In the genomic region with DNA sequence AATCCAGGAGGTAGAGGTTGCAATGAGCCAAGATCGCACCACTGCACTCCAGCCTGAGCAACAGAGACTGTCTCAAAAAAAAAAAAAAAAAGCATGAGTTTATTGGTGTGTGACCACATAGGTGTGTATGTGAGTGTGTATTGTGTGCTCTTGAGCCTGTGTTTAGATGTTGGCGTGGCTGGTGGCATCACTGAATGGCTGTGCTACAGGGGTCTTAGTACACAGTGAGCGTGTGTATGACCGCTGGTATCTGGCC, we compare ENCODE assay signal across 8 cellular contexts. TPM values are rescaled to one million over a fixed set of nuclear protein-coding genes. Genes with fewer than 3 reads are reported as not detected.
A peak's percentile ranks its signal among the peaks of the same experiment; 100 is the strongest.
DNase-seq lines count a peak whose midpoint lies in the region; ATAC-seq, FAIRE-seq and TF ChIP-seq lines count a peak whose summit lies in the region.

No MANE protein-coding gene starts in this region.

- no TSS peak for BruUV-seq in HepG2 (replicated peaks; lab: Mats Ljungman, UMichigan)

- no peaks in the 10 kb centered on the region for H3K9me3 ChIP-seq in HepG2 (ENCODE audit: low read length)
- H3K9me3 ChIP-seq in thyroid gland = no peaks in the 10 kb centered on the region

- no peak for DNase-seq in activated T-cell treated with anti-CD3 and anti-CD28 coated beads, Interleukin-2, amount 50 U/mL, for 24 hours
- DNase-seq in activated T-cell treated with anti-CD3 and anti-CD28 coated beads, Interleukin-2, amount 50 U/mL, for 1 hour = no peak
- no peak for DNase-seq in activated naive CD8-positive, alpha-beta T cell treated with anti-CD3 and anti-CD28 coated beads, Interleukin-2, amount 50 U/mL, for 24 hours
- no peak for DNase-seq in HepG2 (ENCODE audit: low spot score)
- no peak for DNase-seq in thyroid gland
- DNase-seq in amygdala (lab: John Stamatoyannopoulos, UW) = no peak

- TF ChIP-seq POLR2A in HepG2 (IDR thresholded peaks at IDR 0.05; ENCODE audit: insufficient read depth in 1 of 2, low read depth in 2 of 2, low read length in 2 of 2) (no peak), thyroid gland (IDR thresholded peaks at IDR 0.05) (no peak)

- no peak for TF ChIP-seq RAD21 in HepG2 (CRISPR knock-in tag; IDR thresholded peaks at IDR 0.05)

- peak overlapping the region; percentile 99 for H3K4me2 ChIP-seq in HepG2 (ENCODE audit: low read depth, low read length)

- H3K27me3 ChIP-seq in HepG2 (ENCODE audit: control insufficient read depth in 1 of 2, insufficient read depth in 2 of 2, low read length in 2 of 2) = no peaks in the 10 kb centered on the region; a peak in 1 of 5 replicates
- no peaks in the 10 kb centered on the region for H3K27me3 ChIP-seq in thyroid gland

- no peak overlapping the region for H2AFZ ChIP-seq in HepG2 (ENCODE audit: low read length)

- H3K27ac Mint-ChIP-seq in activated T-cell treated with anti-CD3 and anti-CD28 coated beads, Interleukin-2, amount 50 U/mL, for 24 hours = peak overlapping the region; percentile 99
- peak overlapping the region; percentile 98 for H3K27ac Mint-ChIP-seq in activated naive CD8-positive, alpha-beta T cell treated with anti-CD3 and anti-CD28 coated beads, Interleukin-2, amount 50 U/mL, for 24 hours

- no peak for FAIRE-seq in HepG2 (lab: Jason Lieb, UNC)

- intact Hi-C loops in HepG2 (cut with micrococcal nuclease; ENCODE audit: unreplicated experiment) (no loop called here), thyroid gland (cut with DNase I) (no loop called here)

- peaks cover 26% of the 10 kb centered on the region for H4K20me1 ChIP-seq in HepG2 (ENCODE audit: insufficient read depth, low read length)

- H3K4me3 ChIP-seq in HepG2 (replicated peaks in 1 of 3; ENCODE audit: insufficient read depth in 1 of 3, low read depth in 2 of 3, low read length in 3 of 3) (peak overlapping the region; percentile 87 to 100 (median 98)), thyroid gland (replicated peaks in 1 of 3) (no peak overlapping the region)

- peak overlapping the region; percentile 82 for H3K27ac ChIP-seq in HepG2 (ENCODE audit: extremely low read length, insufficient read depth, low read length)
- H3K27ac ChIP-seq in thyroid gland = peak overlapping the region in 2 of 3 donors; percentile 73 to 76

- H3K9me3 Mint-ChIP-seq in activated T-cell treated with anti-CD3 and anti-CD28 coated beads, Interleukin-2, amount 50 U/mL, for 24 hours = no peaks in the 10 kb centered on the region
- no peaks in the 10 kb centered on the region for H3K9me3 Mint-ChIP-seq in activated naive CD8-positive, alpha-beta T cell treated with anti-CD3 and anti-CD28 coated beads, Interleukin-2, amount 50 U/mL, for 24 hours

- H3K9ac ChIP-seq in HepG2 (ENCODE audit: insufficient read depth, low read depth, low read length) = peak overlapping the region; percentile 95

- TF ChIP-seq EP300 in HepG2 (IDR thresholded peaks at IDR 0.05; ENCODE audit: low read depth in 2 of 2, low read length in 2 of 2) (no peak), HepG2 (CRISPR knock-in tag; IDR thresholded peaks at IDR 0.05; ENCODE audit: borderline replicate concordance) (no peak)

- H3K27me3 Mint-ChIP-seq in activated T-cell treated with anti-CD3 and anti-CD28 coated beads, Interleukin-2, amount 50 U/mL, for 24 hours = no peaks in the 10 kb centered on the region
- H3K27me3 Mint-ChIP-seq in activated naive CD8-positive, alpha-beta T cell treated with anti-CD3 and anti-CD28 coated beads, Interleukin-2, amount 50 U/mL, for 24 hours = no peaks in the 10 kb centered on the region

- peaks cover 63% of the 10 kb centered on the region for H3K79me2 ChIP-seq in HepG2 (ENCODE audit: insufficient read depth, low read length)

- CTCF ChIA-PET in HepG2 (lab: Yijun Ruan, JAX; ENCODE audit: low intra/inter-chr PET ratio, low total read pairs) = no interaction called here

- no peak for ATAC-seq in activated naive CD8-positive, alpha-beta T cell treated with anti-CD3 and anti-CD28 coated beads, Interleukin-2, amount 50 U/mL, for 24 hours
- ATAC-seq in HepG2 (no peak), GM21619 (IDR thresholded peaks at IDR 0.05; ENCODE audit: unreplicated experiment) (no peak), HG03135 (IDR thresholded peaks at IDR 0.05; ENCODE audit: unreplicated experiment) (no peak)

- H3K4me1 ChIP-seq in HepG2 (ENCODE audit: insufficient read depth, low read length) = peaks cover 57% of the 10 kb centered on the region
- peaks cover 12 to 36% of the 10 kb centered on the region in 2 donors for H3K4me1 ChIP-seq in thyroid gland

- peaks cover 73% of the 10 kb centered on the region for H3K36me3 Mint-ChIP-seq in activated T-cell treated with anti-CD3 and anti-CD28 coated beads, Interleukin-2, amount 50 U/mL, for 24 hours (ENCODE audit: low read depth)
- peaks cover 60% of the 10 kb centered on the region for H3K36me3 Mint-ChIP-seq in activated naive CD8-positive, alpha-beta T cell treated with anti-CD3 and anti-CD28 coated beads, Interleukin-2, amount 50 U/mL, for 24 hours (ENCODE audit: low read depth)

- POLR2A ChIA-PET in HepG2 (lab: Yijun Ruan, JAX) = interaction anchor here (1.8 to 5.9 kb wide), 7 partner anchors 13 to 55 kb away, joined by 4 to 66 read pairs (median 14); no protein-coding TSS in a partner anchor

- peaks cover 48% of the 10 kb centered on the region for H3K4me1 Mint-ChIP-seq in activated T-cell treated with anti-CD3 and anti-CD28 coated beads, Interleukin-2, amount 50 U/mL, for 24 hours (ENCODE audit: low read depth)
- peaks cover 51% of the 10 kb centered on the region for H3K4me1 Mint-ChIP-seq in activated naive CD8-positive, alpha-beta T cell treated with anti-CD3 and anti-CD28 coated beads, Interleukin-2, amount 50 U/mL, for 24 hours

- peak overlapping the region; percentile 98 for H3K4me3 Mint-ChIP-seq in activated T-cell treated with anti-CD3 and anti-CD28 coated beads, Interleukin-2, amount 50 U/mL, for 24 hours
- H3K4me3 Mint-ChIP-seq in activated naive CD8-positive, alpha-beta T cell treated with anti-CD3 and anti-CD28 coated beads, Interleukin-2, amount 50 U/mL, for 24 hours = peak overlapping the region; percentile 97

- H3K36me3 ChIP-seq in HepG2 (replicated peaks in 1 of 2; ENCODE audit: control insufficient read depth in 1 of 2, insufficient read depth in 2 of 2, low read length in 2 of 2) (peaks cover 18 to 34% of the 10 kb centered on the region in 2 experiments), thyroid gland (no peaks in the 10 kb centered on the region)

- in situ Hi-C loops in HepG2 (cut with HindIII; ENCODE audit: extremely low pct_ligation_motif_present, low pct_unique_long_range_greater_than_20kb) = no loop called here

- TF ChIP-seq CTCF in HepG2 (CRISPR knock-in tag; IDR thresholded peaks at IDR 0.05) = no peak
- no peak for TF ChIP-seq CTCF in thyroid gland (IDR thresholded peaks at IDR 0.05)

- WGBS in HepG2 (ENCODE audit: low lambda C conversion rate) = 23% methylated on average over 2 of the region's 4 CpGs
- 46 to 67% methylated on average over 2 to 4 of the region's 4 CpGs for WGBS in thyroid gland, 2 donors

RNA-seq across cellular contexts. Expression of a gene that starts 2.5 kb away (rescaled TPM):
- total RNA-seq in HepG2 (2016; rRNA removed; fragmentation: Illumina TruSeq; extraction: Trizol) (62.9 and 120 TPM in 2 replicates), thyroid gland (10 to 100 TPM in 3 of 4 donors, 1 to 10 TPM in 1; 9.3 to 18.5 (median 11.8) TPM)
- total RNA-seq in HepG2 (2016; cell fraction: cytosol; rRNA removed; fragmentation: Illumina TruSeq; extraction: Trizol; ENCODE audit: low read depth) = 32.1 and 33.8 TPM in 2 replicates
- 60.0 and 120 TPM in 2 replicates for total RNA-seq in HepG2 (2016; cell fraction: insoluble cytoplasmic fraction; rRNA removed; fragmentation: Illumina TruSeq; extraction: Trizol)
- 66.6 and 68.6 TPM in 2 replicates for total RNA-seq in HepG2 (2016; cell fraction: membrane; rRNA removed; fragmentation: Illumina TruSeq; extraction: Trizol)
- total RNA-seq in HepG2 (2016; cell fraction: nucleus; rRNA removed; fragmentation: Illumina TruSeq; extraction: Trizol) = 104 and 128 TPM in 2 replicates
- 159 and 209 TPM in 2 replicates for polyA plus RNA-seq in HepG2 (2011; rRNA removed)
- polyA plus RNA-seq in HepG2 (2011; cell fraction: cytosol; rRNA removed) = 144 and 165 TPM in 2 replicates
- polyA plus RNA-seq in HepG2 (2011; cell fraction: nucleus; rRNA removed) = 113 and 131 TPM in 2 replicates
- 119 and 235 TPM in 2 replicates for polyA plus RNA-seq in HepG2 (2012)
- polyA plus RNA-seq in HepG2 (2016; cell fraction: cytosol; fragmentation: Illumina TruSeq; extraction: Trizol; ENCODE audit: low read depth) = 34.6 and 34.8 TPM in 2 replicates
- polyA plus RNA-seq in HepG2 (2016; cell fraction: insoluble cytoplasmic fraction; fragmentation: Illumina TruSeq; extraction: Trizol; ENCODE audit: low read depth) = 74.0 and 78.9 TPM in 2 replicates
- polyA plus RNA-seq in HepG2 (2016; cell fraction: membrane; fragmentation: Illumina TruSeq; extraction: Trizol; ENCODE audit: low read depth) = 51.1 and 55.4 TPM in 2 replicates
- polyA plus RNA-seq in HepG2 (2016; cell fraction: nucleus; fragmentation: Illumina TruSeq; extraction: Trizol; ENCODE audit: insufficient read depth, low read depth) = 197 and 219 TPM in 2 replicates
- polyA minus RNA-seq in HepG2 (2011; rRNA and poly(A)+ RNA removed; ENCODE audit: low replicate concordance) = 282 and 502 TPM in 2 replicates
- polyA minus RNA-seq in HepG2 (2011; cell fraction: cytosol; rRNA and poly(A)+ RNA removed) = 101 and 104 TPM in 2 replicates
- 52.3 and 68.3 TPM in 2 replicates for polyA minus RNA-seq in HepG2 (2011; cell fraction: nucleus; rRNA and poly(A)+ RNA removed)

RNA-seq across cellular contexts. Expression of a gene that starts 39.7 kb away (rescaled TPM):
- total RNA-seq in HepG2 (2016; rRNA removed; fragmentation: Illumina TruSeq; extraction: Trizol) = 32.2 and 43.1 TPM in 2 replicates
- total RNA-seq in HepG2 (2016; cell fraction: cytosol; rRNA removed; fragmentation: Illumina TruSeq; extraction: Trizol; ENCODE audit: low read depth) = 13.6 and 15.4 TPM in 2 replicates
- total RNA-seq in HepG2 (2016; cell fraction: insoluble cytoplasmic fraction; rRNA removed; fragmentation: Illumina TruSeq; extraction: Trizol) = 25.7 and 41.7 TPM in 2 replicates
- total RNA-seq in HepG2 (2016; cell fraction: membrane; rRNA removed; fragmentation: Illumina TruSeq; extraction: Trizol) = 30.2 and 30.9 TPM in 2 replicates
- 30.6 and 31.6 TPM in 2 replicates for total RNA-seq in HepG2 (2016; cell fraction: nucleus; rRNA removed; fragmentation: Illumina TruSeq; extraction: Trizol)
- polyA plus RNA-seq in HepG2 (2011; rRNA removed) = 57.3 and 80.7 TPM in 2 replicates
- polyA plus RNA-seq in HepG2 (2011; cell fraction: cytosol; rRNA removed) = 34.2 and 64.8 TPM in 2 replicates
- polyA plus RNA-seq in HepG2 (2011; cell fraction: nucleus; rRNA removed) = 266 and 313 TPM in 2 replicates
- polyA plus RNA-seq in HepG2 (2012) = 35.6 and 48.5 TPM in 2 replicates
- 8.5 and 9.3 TPM in 2 replicates for polyA plus RNA-seq in HepG2 (2016; cell fraction: cytosol; fragmentation: Illumina TruSeq; extraction: Trizol; ENCODE audit: low read depth)
- polyA plus RNA-seq in HepG2 (2016; cell fraction: insoluble cytoplasmic fraction; fragmentation: Illumina TruSeq; extraction: Trizol; ENCODE audit: low read depth) = 34.1 and 37.8 TPM in 2 replicates
- polyA plus RNA-seq in HepG2 (2016; cell fraction: membrane; fragmentation: Illumina TruSeq; extraction: Trizol; ENCODE audit: low read depth) = 21.1 and 23.2 TPM in 2 replicates
- 78.0 and 78.1 TPM in 2 replicates for polyA plus RNA-seq in HepG2 (2016; cell fraction: nucleus; fragmentation: Illumina TruSeq; extraction: Trizol; ENCODE audit: insufficient read depth, low read depth)
- polyA minus RNA-seq in HepG2 (2011; rRNA and poly(A)+ RNA removed; ENCODE audit: low replicate concordance) = 47.8 and 141 TPM in 2 replicates
- polyA minus RNA-seq in HepG2 (2011; cell fraction: cytosol; rRNA and poly(A)+ RNA removed) = 30.6 and 39.4 TPM in 2 replicates
- 37.0 and 47.4 TPM in 2 replicates for polyA minus RNA-seq in HepG2 (2011; cell fraction: nucleus; rRNA and poly(A)+ RNA removed)
- 10 to 100 TPM; 54.1 to 73.4 (median 67.7) TPM for total RNA-seq in thyroid gland

RNA-seq across cellular contexts. Expression of a gene that starts 40.1 kb away (rescaled TPM):
- total RNA-seq in HepG2 (2016; rRNA removed; fragmentation: Illumina TruSeq; extraction: Trizol) (4.0 and 9.8 TPM in 2 replicates), thyroid gland (10 to 100 TPM; 20.1 to 40.1 (median 23.1) TPM)
- 1.2 and 1.9 TPM in 2 replicates for total RNA-seq in HepG2 (2016; cell fraction: cytosol; rRNA removed; fragmentation: Illumina TruSeq; extraction: Trizol; ENCODE audit: low read depth)
- total RNA-seq in HepG2 (2016; cell fraction: insoluble cytoplasmic fraction; rRNA removed; fragmentation: Illumina TruSeq; extraction: Trizol) = 3.4 and 11.2 TPM in 2 replicates
- 3.6 and 3.7 TPM in 2 replicates for total RNA-seq in HepG2 (2016; cell fraction: membrane; rRNA removed; fragmentation: Illumina TruSeq; extraction: Trizol)
- total RNA-seq in HepG2 (2016; cell fraction: nucleus; rRNA removed; fragmentation: Illumina TruSeq; extraction: Trizol) = 11.2 and 11.6 TPM in 2 replicates
- polyA plus RNA-seq in HepG2 (2011; rRNA removed) = 7.3 and 9.2 TPM in 2 replicates
- polyA plus RNA-seq in HepG2 (2011; cell fraction: cytosol; rRNA removed) = 7.8 and 9.7 TPM in 2 replicates
- polyA plus RNA-seq in HepG2 (2011; cell fraction: nucleus; rRNA removed) = 27.5 and 33.9 TPM in 2 replicates
- polyA plus RNA-seq in HepG2 (2012) = 12.4 and 17.0 TPM in 2 replicates
- 0.63 and 1.3 TPM in 2 replicates for polyA plus RNA-seq in HepG2 (2016; cell fraction: cytosol; fragmentation: Illumina TruSeq; extraction: Trizol; ENCODE audit: low read depth)
- 5.1 TPM in 2 replicates for polyA plus RNA-seq in HepG2 (2016; cell fraction: insoluble cytoplasmic fraction; fragmentation: Illumina TruSeq; extraction: Trizol; ENCODE audit: low read depth)
- 1.7 and 2.3 TPM in 2 replicates for polyA plus RNA-seq in HepG2 (2016; cell fraction: membrane; fragmentation: Illumina TruSeq; extraction: Trizol; ENCODE audit: low read depth)
- 34.8 and 35.7 TPM in 2 replicates for polyA plus RNA-seq in HepG2 (2016; cell fraction: nucleus; fragmentation: Illumina TruSeq; extraction: Trizol; ENCODE audit: insufficient read depth, low read depth)
- 6.9 and 11.0 TPM in 2 replicates for polyA minus RNA-seq in HepG2 (2011; rRNA and poly(A)+ RNA removed; ENCODE audit: low replicate concordance)
- polyA minus RNA-seq in HepG2 (2011; cell fraction: cytosol; rRNA and poly(A)+ RNA removed) = 7.5 and 8.8 TPM in 2 replicates
- polyA minus RNA-seq in HepG2 (2011; cell fraction: nucleus; rRNA and poly(A)+ RNA removed) = 10.3 and 11.5 TPM in 2 replicates

Comparison
In these comparisons a context has a peak if more than half of its experiments do, and no peak if none do; other contexts are left out.
1. H3K4me3 ChIP-seq: peak in HepG2 (3 of 3); none in thyroid gland (0 of 3).